ENCODE assay signal across 23 cellular contexts in the genomic region with DNA sequence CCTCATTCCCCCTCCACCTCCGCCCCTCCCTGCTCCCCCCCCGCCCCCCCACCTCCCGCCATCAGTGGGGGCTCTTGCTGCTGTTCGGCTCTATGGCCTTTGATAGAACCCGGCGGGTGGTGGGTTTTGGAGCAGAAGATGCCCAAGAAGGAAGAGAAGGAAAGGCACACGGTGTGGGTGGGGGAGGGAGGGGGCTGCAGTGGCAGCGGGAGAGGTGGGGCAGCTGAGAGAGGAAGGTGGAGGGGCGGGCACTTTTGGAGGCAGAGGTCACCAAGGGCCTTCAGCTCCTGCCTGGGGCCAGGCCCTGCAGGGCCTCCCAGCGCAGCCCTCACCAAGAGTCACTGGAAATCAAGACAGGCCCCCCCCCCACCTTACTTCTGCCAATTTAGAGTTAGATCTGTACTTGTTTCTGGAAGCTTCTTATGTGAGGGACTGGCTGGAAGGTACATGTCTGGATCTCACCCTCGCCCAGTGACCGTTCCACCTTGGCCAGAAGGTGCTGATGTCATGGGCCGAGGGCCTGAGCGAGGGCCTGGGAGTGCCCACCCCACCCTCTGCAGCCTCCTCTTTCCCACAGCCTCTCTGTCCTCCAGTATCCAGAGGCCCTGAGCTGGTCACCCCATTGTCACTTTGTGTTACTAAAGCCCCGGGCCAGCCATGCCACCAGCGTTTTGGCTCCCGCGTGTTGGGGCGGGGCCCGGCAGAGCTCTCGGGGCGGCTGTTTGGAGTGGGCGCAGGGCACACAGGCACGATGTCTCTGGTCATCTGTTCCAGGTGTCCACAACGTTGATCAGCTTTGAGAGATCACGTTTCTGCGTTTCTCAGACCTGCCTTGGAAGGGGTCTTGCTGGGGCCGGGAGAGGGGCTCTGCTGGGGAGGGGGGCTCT.
DNase-seq lines count a peak whose midpoint lies in the region; ATAC-seq, FAIRE-seq and TF ChIP-seq lines count a peak whose summit lies in the region.
"Had no signal": no experiment of that assay in that cellular context is flagged by ENCODE, and none has a peak within 500 bp of the region (broad histone marks: within the 10 kb centered on the region; RNA-seq: fewer than 3 reads in every experiment).

No MANE protein-coding gene starts in this region.

- H3K27me3 ChIP-seq in GM23338 (ENCODE audit: insufficient read depth) (no peaks in the 10 kb centered on the region), Peyer's patch (no peaks in the 10 kb centered on the region)
- H3K27me3 ChIP-seq: upper lobe of left lung had no signal

- H3K27ac Mint-ChIP-seq in GM23338 = no peak overlapping the region
- H3K27ac Mint-ChIP-seq: activated naive CD8-positive, alpha-beta T cell; T-cell had no signal

- ATAC-seq in GM23338 (peak; percentile 15), left cardiac atrium (no peak), mucosa of descending colon (no peak)
- ATAC-seq: T-cell had no signal

- H3K9me3 ChIP-seq in Peyer's patch = no peaks in the 10 kb centered on the region
- H3K9me3 ChIP-seq in mucosa of descending colon = no peaks in the 10 kb centered on the region
- H3K9me3 ChIP-seq: breast epithelium, Caco-2, stomach, upper lobe of left lung had no signal

- no peak overlapping the region; the same call in 1 of the 2 replicates for H3K4me2 ChIP-seq in GM23338

- TF ChIP-seq CTCF in GM23338 (conservative IDR thresholded peaks at IDR 0.05; ENCODE audit: low read depth in 2 of 2) (no peak), Peyer's patch (IDR thresholded peaks at IDR 0.05) (no peak), mucosa of descending colon (IDR thresholded peaks at IDR 0.05) (no peak)

- DNase-seq in GM23338 (ENCODE audit: low spot score) (no peak), Peyer's patch (peak in 2 of 3 donors; percentile 23 to 42), left cardiac atrium (peak; percentile 10), mucosa of descending colon (peak in 2 of 3 donors; percentile 21 to 44), GM19239 (ENCODE audit: insufficient read length, low spot score) (no peak), DMS53 (lab: John Stamatoyannopoulos, UW) (no peak)
- no peak for DNase-seq in stimulated activated CD4-positive, alpha-beta T cell treated with anti-CD3 and anti-CD28 coated beads, Interleukin-4, amount 100 ng/mL, for 1 hour
- DNase-seq: activated CD4-positive, alpha-beta T cell treated with anti-CD3 and anti-CD28 coated beads, Interleukin-2, amount 50 U/mL, for 48 hours; activated T-cell treated with anti-CD3 and anti-CD28 coated beads, Interleukin-2, amount 50 U/mL, for 1 hour; AML-193; EL; foreskin fibroblast; GM23248; NCI-H1105; SIG-M5; stimulated activated CD4-positive, alpha-beta T cell treated with anti-CD3 and anti-CD28 coated beads, Interleukin-2, amount 100 ng/mL, for 48 hours; stomach; T-cell had no signal

- peaks cover 35% of the 10 kb centered on the region for H3K4me1 Mint-ChIP-seq in GM23338
- H3K4me1 Mint-ChIP-seq: T-cell had no signal

- no peaks in the 10 kb centered on the region for H4K20me1 ChIP-seq in GM23338 (replicated peaks; ENCODE audit: insufficient read depth)

- FAIRE-seq in GM19239 (lab: Jason Lieb, UNC) = no peak

- no peak for TF ChIP-seq POLR2A in Peyer's patch (IDR thresholded peaks at IDR 0.05)

- peaks cover 10% of the 10 kb centered on the region; the same call in 1 of the 2 replicates for H3F3A ChIP-seq in GM23338 (replicated peaks; ENCODE audit: low read depth)

- H2AFZ ChIP-seq in GM23338 = no peak overlapping the region
- H2AFZ ChIP-seq: GM23248 had no signal

- no peaks in the 10 kb centered on the region for H3K79me2 ChIP-seq in GM23338 (replicated peaks; ENCODE audit: insufficient read depth)

- H3K9me3 Mint-ChIP-seq in GM23338 = peaks cover 7% of the 10 kb centered on the region; the same call in 1 of the 3 replicates

- H3K9me2 ChIP-seq in GM23338 (ENCODE audit: insufficient read depth) = no peaks in the 10 kb centered on the region

- H3K27ac ChIP-seq in GM23338 (ENCODE audit: low read depth) (no peak overlapping the region), Peyer's patch (no peak overlapping the region)
- H3K27ac ChIP-seq: breast epithelium, epithelial cell of prostate, GM23248, stomach, upper lobe of left lung had no signal

- H3K4me3 Mint-ChIP-seq in GM23338 = no peak overlapping the region
- H3K4me3 Mint-ChIP-seq: activated naive CD8-positive, alpha-beta T cell; T-cell had no signal

- H3K4me3 ChIP-seq in GM23338 (no peak overlapping the region), Peyer's patch (no peak overlapping the region), mucosa of descending colon (no peak overlapping the region)
- H3K4me3 ChIP-seq: breast epithelium, GM23248, stomach, upper lobe of left lung had no signal

- intact Hi-C loops in left cardiac atrium (cut with DNase I) (no loop called here), mucosa of descending colon (cut with DNase I, micrococcal nuclease) (no loop called here)

- peaks cover 15% of the 10 kb centered on the region for H3K27me3 Mint-ChIP-seq in GM23338 (ENCODE audit: insufficient read depth, low read depth, poor library complexity)
- H3K27me3 Mint-ChIP-seq: activated naive CD8-positive, alpha-beta T cell had no signal

- H3K4me1 ChIP-seq in GM23338 (ENCODE audit: insufficient read depth) = peaks cover 23% of the 10 kb centered on the region
- H3K4me1 ChIP-seq in Peyer's patch = peaks cover 0 to 7% (median 0%) of the 10 kb centered on the region in 4 donors
- H3K4me1 ChIP-seq in mucosa of descending colon (ENCODE audit: low read depth) = peaks cover 16% of the 10 kb centered on the region
- H3K4me1 ChIP-seq: breast epithelium, Caco-2, stomach had no signal

- H3K36me3 Mint-ChIP-seq in GM23338 (ENCODE audit: low read depth) = no peaks in the 10 kb centered on the region
- H3K36me3 Mint-ChIP-seq: activated naive CD8-positive, alpha-beta T cell; T-cell had no signal

- H3K36me3 ChIP-seq in GM23338 (ENCODE audit: insufficient read depth) = no peaks in the 10 kb centered on the region
- no peaks in the 10 kb centered on the region for H3K36me3 ChIP-seq in Peyer's patch
- no peaks in the 10 kb centered on the region for H3K36me3 ChIP-seq in mucosa of descending colon (ENCODE audit: low read depth)
- H3K36me3 ChIP-seq: breast epithelium, stomach, upper lobe of left lung had no signal

TF ChIP-seq in GM23338, 12 proteins besides CTCF, POLR2A, EP300 and RAD21:
- no peak for TF ChIP-seq NANOG (IDR thresholded peaks at IDR 0.05; ENCODE audit: borderline replicate concordance)
- no peak for TF ChIP-seq EZH2 (IDR thresholded peaks at IDR 0.05; ENCODE audit: low read depth, unreplicated experiment)
- TF ChIP-seq, protein P1, sequence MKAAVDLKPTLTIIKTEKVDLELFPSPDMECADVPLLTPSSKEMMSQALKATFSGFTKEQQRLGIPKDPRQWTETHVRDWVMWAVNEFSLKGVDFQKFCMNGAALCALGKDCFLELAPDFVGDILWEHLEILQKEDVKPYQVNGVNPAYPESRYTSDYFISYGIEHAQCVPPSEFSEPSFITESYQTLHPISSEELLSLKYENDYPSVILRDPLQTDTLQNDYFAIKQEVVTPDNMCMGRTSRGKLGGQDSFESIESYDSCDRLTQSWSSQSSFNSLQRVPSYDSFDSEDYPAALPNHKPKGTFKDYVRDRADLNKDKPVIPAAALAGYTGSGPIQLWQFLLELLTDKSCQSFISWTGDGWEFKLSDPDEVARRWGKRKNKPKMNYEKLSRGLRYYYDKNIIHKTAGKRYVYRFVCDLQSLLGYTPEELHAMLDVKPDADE (IDR thresholded peaks at IDR 0.05) = no peak
- TF ChIP-seq, protein P2, sequence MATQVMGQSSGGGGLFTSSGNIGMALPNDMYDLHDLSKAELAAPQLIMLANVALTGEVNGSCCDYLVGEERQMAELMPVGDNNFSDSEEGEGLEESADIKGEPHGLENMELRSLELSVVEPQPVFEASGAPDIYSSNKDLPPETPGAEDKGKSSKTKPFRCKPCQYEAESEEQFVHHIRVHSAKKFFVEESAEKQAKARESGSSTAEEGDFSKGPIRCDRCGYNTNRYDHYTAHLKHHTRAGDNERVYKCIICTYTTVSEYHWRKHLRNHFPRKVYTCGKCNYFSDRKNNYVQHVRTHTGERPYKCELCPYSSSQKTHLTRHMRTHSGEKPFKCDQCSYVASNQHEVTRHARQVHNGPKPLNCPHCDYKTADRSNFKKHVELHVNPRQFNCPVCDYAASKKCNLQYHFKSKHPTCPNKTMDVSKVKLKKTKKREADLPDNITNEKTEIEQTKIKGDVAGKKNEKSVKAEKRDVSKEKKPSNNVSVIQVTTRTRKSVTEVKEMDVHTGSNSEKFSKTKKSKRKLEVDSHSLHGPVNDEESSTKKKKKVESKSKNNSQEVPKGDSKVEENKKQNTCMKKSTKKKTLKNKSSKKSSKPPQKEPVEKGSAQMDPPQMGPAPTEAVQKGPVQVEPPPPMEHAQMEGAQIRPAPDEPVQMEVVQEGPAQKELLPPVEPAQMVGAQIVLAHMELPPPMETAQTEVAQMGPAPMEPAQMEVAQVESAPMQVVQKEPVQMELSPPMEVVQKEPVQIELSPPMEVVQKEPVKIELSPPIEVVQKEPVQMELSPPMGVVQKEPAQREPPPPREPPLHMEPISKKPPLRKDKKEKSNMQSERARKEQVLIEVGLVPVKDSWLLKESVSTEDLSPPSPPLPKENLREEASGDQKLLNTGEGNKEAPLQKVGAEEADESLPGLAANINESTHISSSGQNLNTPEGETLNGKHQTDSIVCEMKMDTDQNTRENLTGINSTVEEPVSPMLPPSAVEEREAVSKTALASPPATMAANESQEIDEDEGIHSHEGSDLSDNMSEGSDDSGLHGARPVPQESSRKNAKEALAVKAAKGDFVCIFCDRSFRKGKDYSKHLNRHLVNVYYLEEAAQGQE (IDR thresholded peaks at IDR 0.05; ENCODE audit: unreplicated experiment) = no peak
- TF ChIP-seq STAT1 (IDR thresholded peaks at IDR 0.05; ENCODE audit: unreplicated experiment) = no peak
- no peak for TF ChIP-seq EZH2phosphoT487 (IDR thresholded peaks at IDR 0.05; ENCODE audit: unreplicated experiment)
- TF ChIP-seq POLR2AphosphoS5 (IDR thresholded peaks at IDR 0.05; ENCODE audit: low read depth) = no peak
- no peak for TF ChIP-seq ZNF114 (CRISPR knock-in tag; IDR thresholded peaks at IDR 0.05)
TF ChIP-seq in GM23338: peak in this region for 0.

Comparison
In these comparisons a context has a peak if more than half of its experiments do, and no peak if none do; other contexts are left out.
1. DNase-seq: peak in Peyer's patch (2 of 3), left cardiac atrium (single experiment) and mucosa of descending colon (2 of 3); none in GM23338 (single experiment), GM19239 (single experiment), DMS53 (single experiment) and stimulated activated CD4-positive, alpha-beta T cell treated with anti-CD3 and anti-CD28 coated beads, Interleukin-4, amount 100 ng/mL, for 1 hour (single experiment).